Comparison of ENCODE assay signal across 8 cellular contexts in the genomic region with DNA sequence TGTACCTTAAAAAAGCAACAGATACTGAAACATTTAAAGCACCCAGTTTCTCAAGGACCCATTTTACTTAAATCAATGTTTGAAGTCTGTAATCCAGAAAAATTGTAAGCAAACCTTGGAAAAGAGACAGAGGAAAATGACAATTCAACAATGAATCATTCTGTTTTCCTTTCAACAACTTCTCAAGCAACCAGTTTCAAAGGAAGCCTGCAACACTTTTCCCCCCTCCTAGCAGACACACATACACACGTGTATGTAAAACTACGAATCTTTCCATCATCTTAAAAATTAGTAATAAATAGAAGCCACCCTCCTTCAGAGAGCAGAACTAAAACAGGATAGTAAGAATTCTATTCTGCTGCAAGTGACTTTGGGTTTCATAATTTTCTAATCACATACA. TPM values are rescaled to one million over a fixed set of nuclear protein-coding genes. Genes with fewer than 3 reads are reported as not detected.
DNase-seq lines count a peak whose midpoint lies in the region; ATAC-seq and TF ChIP-seq lines count a peak whose summit lies in the region.

No MANE protein-coding gene starts in this region.

- peak overlapping the region; percentile 93 for H3K9ac ChIP-seq in SK-N-MC (ENCODE audit: insufficient read length)

- no peak for ATAC-seq in GM18511 (IDR thresholded peaks at IDR 0.05; ENCODE audit: unreplicated experiment)
- no peak for ATAC-seq in GM18867 (IDR thresholded peaks at IDR 0.05; ENCODE audit: unreplicated experiment)
- ATAC-seq in HG03280 (IDR thresholded peaks at IDR 0.05; ENCODE audit: unreplicated experiment), result no peak

- no peak for DNase-seq in T-helper 2 cell treated with Interferon-gamma antibody and Interleukin-4, amounts not matched to agents 5 μg/mL and 100 μg/mL, for 36 hours (ENCODE audit: low spot score)
- no peak for DNase-seq in T-helper 2 cell
- no peak for DNase-seq in SK-N-MC (ENCODE audit: low read depth, low spot score)
- DNase-seq in fibroblast of pulmonary artery (ENCODE audit: low read depth), result peak; percentile 61
- DNase-seq in pulmonary artery endothelial cell (ENCODE audit: low read depth, low spot score), result peak; percentile 51

- H3K9me3 ChIP-seq in SK-N-MC (ENCODE audit: low read depth, low read length), result no peaks in the 10 kb centered on the region

- H3K4me3 Mint-ChIP-seq in T-helper 2 cell treated with Interferon-gamma antibody and Interleukin-4, amounts not matched to agents 5 μg/mL and 100 μg/mL, for 36 hours, result peak overlapping the region; percentile 92

- TF ChIP-seq CTCF in fibroblast of pulmonary artery (IDR thresholded peaks at IDR 0.05; ENCODE audit: low read length, missing control alignments), result no peak

- H3K4me1 Mint-ChIP-seq in T-helper 2 cell treated with Interferon-gamma antibody and Interleukin-4, amounts not matched to agents 5 μg/mL and 100 μg/mL, for 36 hours (ENCODE audit: low read depth), result peaks cover 39% of the 10 kb centered on the region

- no peaks in the 10 kb centered on the region for H3K9me3 Mint-ChIP-seq in T-helper 2 cell treated with Interferon-gamma antibody and Interleukin-4, amounts not matched to agents 5 μg/mL and 100 μg/mL, for 36 hours

- no peaks in the 10 kb centered on the region for H3K36me3 ChIP-seq in SK-N-MC (ENCODE audit: insufficient read depth, low read length)

- peak overlapping the region; percentile 90 for H3K27ac Mint-ChIP-seq in T-helper 2 cell treated with Interferon-gamma antibody and Interleukin-4, amounts not matched to agents 5 μg/mL and 100 μg/mL, for 36 hours

- H3K36me3 Mint-ChIP-seq in T-helper 2 cell treated with Interferon-gamma antibody and Interleukin-4, amounts not matched to agents 5 μg/mL and 100 μg/mL, for 36 hours (ENCODE audit: low read depth), result peaks cover 3% of the 10 kb centered on the region

- H3K4me3 ChIP-seq in SK-N-MC, result peak overlapping the region; percentile 92
- peak overlapping the region; percentile 84 for H3K4me3 ChIP-seq in fibroblast of pulmonary artery (replicated peaks; ENCODE audit: low read depth, low read length)

- peak overlapping the region; percentile 89; the same call in 1 of the 2 replicates for H3K27ac ChIP-seq in SK-N-MC

- peaks cover 12% of the 10 kb centered on the region for H3K27me3 Mint-ChIP-seq in T-helper 2 cell treated with Interferon-gamma antibody and Interleukin-4, amounts not matched to agents 5 μg/mL and 100 μg/mL, for 36 hours (ENCODE audit: low read depth)

RNA-seq across cellular contexts. Expression of a gene that starts 1.1 kb away (rescaled TPM):
- 38.1 and 60.7 TPM in 2 replicates for total RNA-seq in pulmonary artery endothelial cell

Comparison
In these comparisons a context has a peak if more than half of its experiments do, and no peak if none do; other contexts are left out.
1. DNase-seq: peak in fibroblast of pulmonary artery (single experiment) and pulmonary artery endothelial cell (single experiment); none in T-helper 2 cell treated with Interferon-gamma antibody and Interleukin-4, amounts not matched to agents 5 μg/mL and 100 μg/mL, for 36 hours (single experiment), T-helper 2 cell (0 of 5) and SK-N-MC (single experiment).